ENCODE assay signal across 14 cellular contexts in the genomic region with DNA sequence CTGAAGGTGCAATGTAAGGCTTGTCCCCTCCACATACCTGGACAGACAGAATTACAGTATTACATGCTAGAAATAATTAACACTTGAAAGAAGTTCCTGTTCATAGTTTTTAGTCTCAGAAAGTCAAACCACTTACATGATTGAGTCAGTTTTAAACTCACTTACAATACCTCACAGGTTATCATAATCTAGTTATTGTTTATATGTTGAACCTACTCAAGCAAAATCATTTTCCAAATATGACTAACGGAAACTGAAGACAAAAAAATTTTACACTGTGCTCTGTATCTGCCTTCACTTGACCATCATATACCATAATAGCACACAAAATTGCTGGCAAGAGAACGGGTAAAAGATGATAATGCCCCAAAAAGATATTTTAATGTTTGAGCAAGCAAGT.
DNase-seq lines count a peak whose midpoint lies in the region; ATAC-seq and TF ChIP-seq lines count a peak whose summit lies in the region.
"Had no signal": no experiment of that assay in that cellular context is flagged by ENCODE, and none has a peak within 500 bp of the region (broad histone marks: within the 10 kb centered on the region; RNA-seq: fewer than 3 reads in every experiment).

No MANE protein-coding gene starts in this region.

- TF ChIP-seq CTCF in OCI-LY3 (IDR thresholded peaks at IDR 0.05; ENCODE audit: low read depth, low read length) = no peak

- no peaks in the 10 kb centered on the region for H3K27me3 Mint-ChIP-seq in activated T-cell treated with anti-CD3 and anti-CD28 coated beads, Interleukin-2, amount 50 U/mL, for 72 hours (ENCODE audit: low read depth)
- H3K27me3 Mint-ChIP-seq in memory B cell = no peaks in the 10 kb centered on the region
- H3K27me3 Mint-ChIP-seq: B cell had no signal

- H3K4me1 ChIP-seq in OCI-LY3 (ENCODE audit: low read length) = peaks cover 39% of the 10 kb centered on the region
- H3K4me1 ChIP-seq in effector memory CD4-positive, alpha-beta T cell (ENCODE audit: control insufficient read depth, insufficient read depth, low read length, poor library complexity, severe bottlenecking) = no peaks in the 10 kb centered on the region
- H3K4me1 ChIP-seq: BLaER1 treated with 17β-estradiol and CSF1 and Interleukin-3, amounts not matched to agents 10 nM and 100 nM had no signal

- H3K36me3 Mint-ChIP-seq in activated T-cell treated with anti-CD3 and anti-CD28 coated beads, Interleukin-2, amount 50 U/mL, for 72 hours (ENCODE audit: insufficient read depth in 2 of 2) = peaks cover 5 to 31% of the 10 kb centered on the region in 2 donors
- peaks cover 25% of the 10 kb centered on the region for H3K36me3 Mint-ChIP-seq in memory B cell

- peak overlapping the region; percentile 20 for H3K4me2 ChIP-seq in OCI-LY3 (ENCODE audit: low read length)
- H3K4me2 ChIP-seq: BLaER1 treated with 17β-estradiol and CSF1 and Interleukin-3, amounts not matched to agents 10 nM and 100 nM had no signal

- no peaks in the 10 kb centered on the region for H3K9me3 Mint-ChIP-seq in activated T-cell treated with anti-CD3 and anti-CD28 coated beads, Interleukin-2, amount 50 U/mL, for 72 hours
- H3K9me3 Mint-ChIP-seq in memory B cell = no peaks in the 10 kb centered on the region
- H3K9me3 Mint-ChIP-seq: CD8-positive, alpha-beta T cell had no signal

- peaks cover 5% of the 10 kb centered on the region; the same call in 1 of the 2 replicates for H3K79me2 ChIP-seq in OCI-LY3 (ENCODE audit: low read length)

- H3K9me3 ChIP-seq in OCI-LY3 (ENCODE audit: insufficient read depth, low read length) = no peaks in the 10 kb centered on the region
- H3K9me3 ChIP-seq in effector memory CD4-positive, alpha-beta T cell (ENCODE audit: control insufficient read depth, low read length) = no peaks in the 10 kb centered on the region
- H3K9me3 ChIP-seq: BLaER1 treated with 17β-estradiol and CSF1 and Interleukin-3, amounts not matched to agents 10 nM and 100 nM had no signal

- no peak for DNase-seq in activated T-cell treated with anti-CD3 and anti-CD28 coated beads, Interleukin-2, amount 50 U/mL, for 72 hours
- no peak for DNase-seq in activated T-cell treated with anti-CD3 and anti-CD28 coated beads, Interleukin-2, amount 50 U/mL, for 1 hour
- DNase-seq in memory B cell (ENCODE audit: low spot score in 2 of 2) = no peak
- DNase-seq in UCSD-AML1 (lab: John Stamatoyannopoulos, UW; ENCODE audit: unreplicated experiment) = no peak
- no peak for DNase-seq in effector memory CD4-positive, alpha-beta T cell
- DNase-seq: Calu3; CD8-positive, alpha-beta T cell; DMS79 treated with DMSO at 0.1 percent for 48 hours; GF-D8; GM23248; HCEC 1CT had no signal

- H3K4me3 Mint-ChIP-seq in activated T-cell treated with anti-CD3 and anti-CD28 coated beads, Interleukin-2, amount 50 U/mL, for 72 hours = no peak overlapping the region
- no peak overlapping the region for H3K4me3 Mint-ChIP-seq in memory B cell
- H3K4me3 Mint-ChIP-seq: B cell; CD8-positive, alpha-beta T cell had no signal

- H3K9ac ChIP-seq in OCI-LY3 (ENCODE audit: low read length) = no peak overlapping the region
- H3K9ac ChIP-seq: BLaER1 treated with 17β-estradiol and CSF1 and Interleukin-3, amounts not matched to agents 10 nM and 100 nM; GM23248 had no signal

- H3K36me3 ChIP-seq in OCI-LY3 (replicated peaks; ENCODE audit: low read depth, low read length) = peaks cover 41% of the 10 kb centered on the region
- H3K36me3 ChIP-seq in effector memory CD4-positive, alpha-beta T cell (ENCODE audit: control insufficient read depth, insufficient read depth, low read length) = peaks cover 11% of the 10 kb centered on the region

- H3K27ac Mint-ChIP-seq in activated T-cell treated with anti-CD3 and anti-CD28 coated beads, Interleukin-2, amount 50 U/mL, for 72 hours = peak overlapping the region; percentile 42
- H3K27ac Mint-ChIP-seq in memory B cell = peak overlapping the region; percentile 11
- H3K27ac Mint-ChIP-seq: B cell; CD8-positive, alpha-beta T cell had no signal

- H4K20me1 ChIP-seq in OCI-LY3 (ENCODE audit: insufficient read depth, low read length) = no peaks in the 10 kb centered on the region

- ATAC-seq in activated T-cell treated with anti-CD3 and anti-CD28 coated beads, Interleukin-2, amount 50 U/mL, for 72 hours (replicated peaks in 1 of 2) = peak; percentile 35 to 47
- no peak for ATAC-seq in memory B cell (ENCODE audit: low read depth)
- ATAC-seq: CD8-positive, alpha-beta T cell had no signal

- no peaks in the 10 kb centered on the region for H3K27me3 ChIP-seq in OCI-LY3 (ENCODE audit: low read depth, low read length)
- no peaks in the 10 kb centered on the region for H3K27me3 ChIP-seq in effector memory CD4-positive, alpha-beta T cell (replicated peaks; ENCODE audit: control insufficient read depth, insufficient read depth, low read length, poor library complexity, severe bottlenecking)
- H3K27me3 ChIP-seq: BLaER1 treated with 17β-estradiol and CSF1 and Interleukin-3, amounts not matched to agents 10 nM and 100 nM had no signal

- peak overlapping the region; percentile 16; the same call in 1 of the 2 replicates for H3K27ac ChIP-seq in OCI-LY3 (ENCODE audit: low read length)
- H3K27ac ChIP-seq in effector memory CD4-positive, alpha-beta T cell (ENCODE audit: insufficient read depth, low read length, poor library complexity, severe bottlenecking) = no peak overlapping the region
- H3K27ac ChIP-seq: BLaER1 treated with 17β-estradiol and CSF1 and Interleukin-3, amounts not matched to agents 10 nM and 100 nM; GM23248 had no signal

- no peak overlapping the region for H2AFZ ChIP-seq in OCI-LY3 (ENCODE audit: low read depth, low read length)
- H2AFZ ChIP-seq: GM23248 had no signal

- peaks cover 33% of the 10 kb centered on the region for H3K4me1 Mint-ChIP-seq in activated T-cell treated with anti-CD3 and anti-CD28 coated beads, Interleukin-2, amount 50 U/mL, for 72 hours (ENCODE audit: low read depth)
- peaks cover 17% of the 10 kb centered on the region for H3K4me1 Mint-ChIP-seq in memory B cell

- no peak overlapping the region for H3K4me3 ChIP-seq in OCI-LY3 (ENCODE audit: low read length)
- H3K4me3 ChIP-seq in effector memory CD4-positive, alpha-beta T cell (ENCODE audit: insufficient read depth, low read depth, low read length, poor library complexity, severe bottlenecking) = no peak overlapping the region
- H3K4me3 ChIP-seq: BLaER1 treated with 17β-estradiol and CSF1 and Interleukin-3, amounts not matched to agents 10 nM and 100 nM; GM23248 had no signal
